Comparison of ENCODE assay signal across 21 cellular contexts in the genomic region with DNA sequence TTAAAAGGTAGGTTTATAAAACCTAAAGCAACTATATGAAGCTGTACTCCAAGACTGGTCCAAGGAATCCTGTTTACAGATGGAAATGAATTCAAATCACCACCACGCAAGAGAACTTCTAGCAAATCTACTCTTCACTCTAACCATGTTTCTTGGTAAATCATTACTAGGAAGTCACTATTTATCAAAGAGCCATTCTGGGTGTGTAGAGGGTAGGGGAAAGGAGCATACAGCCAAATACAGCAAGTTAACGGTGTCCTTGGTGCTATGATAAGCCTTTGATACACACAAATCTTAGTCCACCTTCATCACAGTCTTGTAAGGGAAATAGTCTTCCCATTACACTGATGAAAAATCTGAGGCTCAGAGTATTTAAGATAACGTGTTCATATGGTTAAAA. TPM values are rescaled to one million over a fixed set of nuclear protein-coding genes. Genes with fewer than 3 reads are reported as not detected.
A peak's percentile ranks its signal among the peaks of the same experiment; 100 is the strongest.
DNase-seq lines count a peak whose midpoint lies in the region; ATAC-seq and TF ChIP-seq lines count a peak whose summit lies in the region.
"Had no signal": no experiment of that assay in that cellular context is flagged by ENCODE, and none has a peak within 500 bp of the region (broad histone marks: within the 10 kb centered on the region; RNA-seq: fewer than 3 reads in every experiment).

No MANE protein-coding gene starts in this region.

- no peak for TF ChIP-seq POLR2A in tibial nerve (IDR thresholded peaks at IDR 0.05)

- TF ChIP-seq CTCF in HL-60 (IDR thresholded peaks at IDR 0.05; ENCODE audit: insufficient read depth, low read length) (no peak), tibial nerve (IDR thresholded peaks at IDR 0.05) (no peak)

- ATAC-seq in activated T-cell treated with anti-CD3 and anti-CD28 coated beads, Interleukin-2, amount 50 U/mL, for 4 hours, result no peak
- no peak for ATAC-seq in stimulated activated naive B cell treated with anti-CD40 and anti-IgM and Interleukin-4, amounts not matched to agents 10 μg/mL and 1 μg/mL and 100 μg/mL, for 72 hours (replicated peaks)
- ATAC-seq: Right ventricle myocardium inferior had no signal

- peaks cover 51% of the 10 kb centered on the region for H3K36me3 Mint-ChIP-seq in activated T-cell treated with anti-CD3 and anti-CD28 coated beads, Interleukin-2, amount 50 U/mL, for 24 hours (ENCODE audit: low read depth)
- H3K36me3 Mint-ChIP-seq in activated T-cell treated with anti-CD3 and anti-CD28 coated beads, Interleukin-2, amount 50 U/mL, for 4 hours (ENCODE audit: insufficient read depth), result peaks cover 14% of the 10 kb centered on the region
- H3K36me3 Mint-ChIP-seq in activated naive CD8-positive, alpha-beta T cell treated with anti-CD3 and anti-CD28 coated beads for 36 hours, result peaks cover 37% of the 10 kb centered on the region
- H3K36me3 Mint-ChIP-seq in stimulated activated naive B cell treated with anti-CD40 and anti-IgM and Interleukin-4, amounts not matched to agents 10 μg/mL and 1 μg/mL and 100 μg/mL, for 72 hours, result peaks cover 45 to 52% of the 10 kb centered on the region in 2 donors

- H3K9me3 Mint-ChIP-seq in activated T-cell treated with anti-CD3 and anti-CD28 coated beads, Interleukin-2, amount 50 U/mL, for 24 hours, result peaks cover 3% of the 10 kb centered on the region
- H3K9me3 Mint-ChIP-seq in activated T-cell treated with anti-CD3 and anti-CD28 coated beads, Interleukin-2, amount 50 U/mL, for 4 hours, result peaks cover 6% of the 10 kb centered on the region
- peaks cover 11% of the 10 kb centered on the region for H3K9me3 Mint-ChIP-seq in activated naive CD8-positive, alpha-beta T cell treated with anti-CD3 and anti-CD28 coated beads for 36 hours
- peaks cover 5 to 8% of the 10 kb centered on the region in 2 donors for H3K9me3 Mint-ChIP-seq in stimulated activated naive B cell treated with anti-CD40 and anti-IgM and Interleukin-4, amounts not matched to agents 10 μg/mL and 1 μg/mL and 100 μg/mL, for 72 hours

- no peak for TF ChIP-seq EP300 in tibial nerve (IDR thresholded peaks at IDR 0.05)

- H3K27ac Mint-ChIP-seq in activated T-cell treated with anti-CD3 and anti-CD28 coated beads, Interleukin-2, amount 50 U/mL, for 24 hours, result peak overlapping the region; percentile 87
- H3K27ac Mint-ChIP-seq in activated naive CD8-positive, alpha-beta T cell treated with anti-CD3 and anti-CD28 coated beads for 36 hours, result peak overlapping the region; percentile 91
- peak overlapping the region; percentile 89 for H3K27ac Mint-ChIP-seq in stimulated activated naive B cell treated with anti-CD40 and anti-IgM and Interleukin-4, amounts not matched to agents 10 μg/mL and 1 μg/mL and 100 μg/mL, for 72 hours

- H3K4me1 Mint-ChIP-seq in activated T-cell treated with anti-CD3 and anti-CD28 coated beads, Interleukin-2, amount 50 U/mL, for 24 hours (ENCODE audit: low read depth), result peaks cover 62% of the 10 kb centered on the region
- peaks cover 62% of the 10 kb centered on the region for H3K4me1 Mint-ChIP-seq in activated T-cell treated with anti-CD3 and anti-CD28 coated beads, Interleukin-2, amount 50 U/mL, for 4 hours (ENCODE audit: low read depth)
- H3K4me1 Mint-ChIP-seq in activated naive CD8-positive, alpha-beta T cell treated with anti-CD3 and anti-CD28 coated beads for 36 hours, result peaks cover 52% of the 10 kb centered on the region
- H3K4me1 Mint-ChIP-seq in stimulated activated naive B cell treated with anti-CD40 and anti-IgM and Interleukin-4, amounts not matched to agents 10 μg/mL and 1 μg/mL and 100 μg/mL, for 72 hours, result peaks cover 39 to 71% of the 10 kb centered on the region in 2 donors

- H3K4me3 Mint-ChIP-seq in activated T-cell treated with anti-CD3 and anti-CD28 coated beads, Interleukin-2, amount 50 U/mL, for 24 hours, result peak overlapping the region; percentile 10
- H3K4me3 Mint-ChIP-seq in activated T-cell treated with anti-CD3 and anti-CD28 coated beads, Interleukin-2, amount 50 U/mL, for 4 hours, result no peak overlapping the region
- H3K4me3 Mint-ChIP-seq in activated naive CD8-positive, alpha-beta T cell treated with anti-CD3 and anti-CD28 coated beads for 36 hours, result peak overlapping the region; percentile 23
- peak overlapping the region; percentile 63 to 68 for H3K4me3 Mint-ChIP-seq in stimulated activated naive B cell treated with anti-CD40 and anti-IgM and Interleukin-4, amounts not matched to agents 10 μg/mL and 1 μg/mL and 100 μg/mL, for 72 hours

- 91 to 100% methylated on average over 3 of the region's 3 CpGs for WGBS in tibial nerve, 2 donors

- no peak overlapping the region for H3K4me3 ChIP-seq in HL-60 (replicated peaks; ENCODE audit: insufficient read depth, low read length)
- H3K4me3 ChIP-seq in tibial nerve, result no peak overlapping the region

- H3K36me3 ChIP-seq in tibial nerve, result no peaks in the 10 kb centered on the region

- H3K27ac ChIP-seq in HL-60 (replicated peaks), result peak overlapping the region; percentile 91
- no peak overlapping the region for H3K27ac ChIP-seq in tibial nerve

- DNase-seq in activated T-cell treated with anti-CD3 and anti-CD28 coated beads, Interleukin-2, amount 50 U/mL, for 24 hours, result no peak
- no peak for DNase-seq in activated T-cell treated with anti-CD3 and anti-CD28 coated beads, Interleukin-2, amount 50 U/mL, for 4 hours
- no peak for DNase-seq in HL-60 (ENCODE audit: low read depth in 1 of 2, low spot score in 1 of 2)
- no peak for DNase-seq in activated naive CD8-positive, alpha-beta T cell treated with anti-CD3 and anti-CD28 coated beads for 36 hours
- no peak for DNase-seq in stimulated activated naive B cell treated with anti-CD40 and anti-IgM and Interleukin-4, amounts not matched to agents 10 μg/mL and 1 μg/mL and 100 μg/mL, for 72 hours
- DNase-seq in tibial nerve (ENCODE audit: low spot score in 2 of 2), result no peak
- no peak for DNase-seq in GM19240 (ENCODE audit: insufficient read length, low spot score)
- DNase-seq in effector CD8-positive, alpha-beta T cell (lab: John Stamatoyannopoulos, UW), result no peak
- DNase-seq: activated CD4-positive, CD25-positive, alpha-beta regulatory T cell; activated T-cell treated with anti-CD3 and anti-CD28 coated beads for 4 hours; cerebellar nuclear complex; GOT3; kidney; mesenchymal stem cell; NCI-H2029; NCI-H510A treated with DMSO at 0.1 percent for 48 hours; stimulated activated CD4-positive, alpha-beta T cell treated with anti-CD3 and anti-CD28 coated beads, Interleukin-15, amount 100 ng/mL, for 24 hours had no signal

- H3K27me3 ChIP-seq in HL-60 (ENCODE audit: insufficient read depth, poor library complexity, severe bottlenecking) (no peaks in the 10 kb centered on the region), tibial nerve (no peaks in the 10 kb centered on the region)

- no peaks in the 10 kb centered on the region for H3K27me3 Mint-ChIP-seq in activated T-cell treated with anti-CD3 and anti-CD28 coated beads, Interleukin-2, amount 50 U/mL, for 24 hours
- H3K27me3 Mint-ChIP-seq in activated T-cell treated with anti-CD3 and anti-CD28 coated beads, Interleukin-2, amount 50 U/mL, for 4 hours (ENCODE audit: low read depth), result no peaks in the 10 kb centered on the region
- no peaks in the 10 kb centered on the region for H3K27me3 Mint-ChIP-seq in activated naive CD8-positive, alpha-beta T cell treated with anti-CD3 and anti-CD28 coated beads for 36 hours
- no peaks in the 10 kb centered on the region for H3K27me3 Mint-ChIP-seq in stimulated activated naive B cell treated with anti-CD40 and anti-IgM and Interleukin-4, amounts not matched to agents 10 μg/mL and 1 μg/mL and 100 μg/mL, for 72 hours

- no peaks in the 10 kb centered on the region for H3K9me3 ChIP-seq in tibial nerve

- H3K4me1 ChIP-seq in tibial nerve, result peaks cover 0 to 12% (median 0%) of the 10 kb centered on the region in 4 donors

RNA-seq across cellular contexts. Expression of a gene that starts 16.8 kb away (rescaled TPM):
- 10 to 100 TPM; 43.9 to 50.2 (median 46.5) TPM for total RNA-seq in activated T-cell treated with anti-CD3 and anti-CD28 coated beads, Interleukin-2, amount 50 U/mL, for 4 hours
- total RNA-seq in activated naive CD8-positive, alpha-beta T cell treated with anti-CD3 and anti-CD28 coated beads for 36 hours, result 10 to 100 TPM; 66.6 to 67.9 TPM
- 10 to 100 TPM; 24.1 to 35.7 (median 30.7) TPM for total RNA-seq in tibial nerve

RNA-seq across cellular contexts. Expression of a gene that starts 57.7 kb away (rescaled TPM):
- not detected for total RNA-seq in activated T-cell treated with anti-CD3 and anti-CD28 coated beads, Interleukin-2, amount 50 U/mL, for 4 hours
- total RNA-seq in activated naive CD8-positive, alpha-beta T cell treated with anti-CD3 and anti-CD28 coated beads for 36 hours, result not detected
- total RNA-seq in tibial nerve, result not detected
- total RNA-seq: kidney; renal cortical epithelial cell; Right ventricle myocardium inferior; T-helper 2 cell treated with Interferon-gamma antibody and Interleukin-4, amounts not matched to agents 100 ng/mL and 5 ng/mL, for 36 hours; ureter had no signal
